ENCODE assay signal across 13 cellular contexts in the genomic region with DNA sequence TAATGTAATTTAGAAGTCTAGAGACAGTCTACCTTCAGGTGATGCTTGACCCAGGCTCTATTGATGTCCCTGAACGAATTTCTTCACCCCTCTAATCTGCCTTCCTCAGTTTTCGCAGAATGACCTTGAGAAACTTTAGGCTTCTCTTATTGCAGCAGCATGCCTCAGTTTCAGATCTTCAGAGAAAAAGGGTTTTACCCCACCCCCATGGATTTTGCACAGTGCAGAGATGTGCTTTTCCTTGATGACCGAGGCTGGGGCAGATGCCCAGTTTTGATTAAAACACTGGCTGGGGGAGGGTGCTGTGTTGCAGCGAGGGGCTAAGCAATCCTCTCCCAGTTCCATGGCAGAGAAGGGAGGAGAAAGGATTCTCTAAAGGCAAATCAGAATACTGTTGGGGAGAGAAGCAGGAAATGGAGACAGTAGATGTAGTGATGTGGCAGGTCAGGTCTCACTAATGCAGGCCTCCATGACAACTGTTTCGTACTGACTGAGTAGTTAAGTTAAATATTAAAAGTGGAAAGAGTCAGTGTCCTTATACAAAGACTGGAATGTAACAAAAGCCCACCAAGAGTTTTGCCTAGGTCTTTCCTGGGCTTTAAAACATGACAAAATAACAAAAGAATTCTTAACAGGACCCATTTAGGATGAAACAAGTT. TPM values are rescaled to one million over a fixed set of nuclear protein-coding genes. Genes with fewer than 3 reads are reported as not detected.
DNase-seq lines count a peak whose midpoint lies in the region; ATAC-seq, FAIRE-seq and TF ChIP-seq lines count a peak whose summit lies in the region.
"Had no signal": no experiment of that assay in that cellular context is flagged by ENCODE, and none has a peak within 500 bp of the region (broad histone marks: within the 10 kb centered on the region; RNA-seq: fewer than 3 reads in every experiment).

No MANE protein-coding gene starts in this region.

- H4K20me1 ChIP-seq in GM12878 (ENCODE audit: control insufficient read depth, insufficient read depth): no peaks in the 10 kb centered on the region
- H4K20me1 ChIP-seq: BLaER1 had no signal

- peaks cover 0 to 2% of the 10 kb centered on the region in 2 donors for H3K27me3 Mint-ChIP-seq in CD4-positive, alpha-beta memory T cell

- H3K9ac ChIP-seq in GM12878 (ENCODE audit: control insufficient read depth, insufficient read depth, low read length): no peak overlapping the region
- H3K9ac ChIP-seq: BLaER1 had no signal

- H3K79me2 ChIP-seq in GM12878 (ENCODE audit: control insufficient read depth, insufficient read depth, low read length): no peaks in the 10 kb centered on the region

- H3K27ac Mint-ChIP-seq in CD4-positive, alpha-beta memory T cell: no peak overlapping the region
- H3K27ac Mint-ChIP-seq: activated CD8-positive, alpha-beta T cell treated with anti-CD3 and anti-CD28 coated beads for 36 hours; activated naive CD8-positive, alpha-beta T cell treated with anti-CD3 and anti-CD28 coated beads, Interleukin-2, amount 10 ng/mL, durations not matched to agents 7 days and 5 days; stimulated activated effector memory CD8-positive, alpha-beta T cell treated with anti-CD3 and anti-CD28 coated beads, Interleukin-12 subunit alpha, Interleukin-12 subunit beta, amount 100 ng/mL, for 72 hours; T-helper 1 cell treated with Interleukin-12 subunit alpha and Interleukin-12 subunit beta and Interleukin-4 antibody, amounts not matched to agents 30 μg/mL and 1 μg/mL, for 36 hours had no signal

- no peak overlapping the region for H3K4me3 Mint-ChIP-seq in CD4-positive, alpha-beta memory T cell
- H3K4me3 Mint-ChIP-seq: activated CD8-positive, alpha-beta T cell treated with anti-CD3 and anti-CD28 coated beads for 36 hours; activated naive CD8-positive, alpha-beta T cell treated with anti-CD3 and anti-CD28 coated beads, Interleukin-2, amount 10 ng/mL, durations not matched to agents 7 days and 5 days; stimulated activated effector memory CD8-positive, alpha-beta T cell treated with anti-CD3 and anti-CD28 coated beads, Interleukin-12 subunit alpha, Interleukin-12 subunit beta, amount 100 ng/mL, for 72 hours; T-helper 1 cell treated with Interleukin-12 subunit alpha and Interleukin-12 subunit beta and Interleukin-4 antibody, amounts not matched to agents 30 μg/mL and 1 μg/mL, for 36 hours had no signal

- H3K36me3 ChIP-seq in GM12878 (ENCODE audit: control insufficient read depth in 2 of 2, insufficient read depth in 2 of 2, low read length in 1 of 2): no peaks in the 10 kb centered on the region
- H3K36me3 ChIP-seq in CD4-positive, alpha-beta memory T cell (ENCODE audit: insufficient read depth, low read length): no peaks in the 10 kb centered on the region
- H3K36me3 ChIP-seq: BLaER1 had no signal

- no peak for TF ChIP-seq CTCF in GM12878 (IDR thresholded peaks at IDR 0.05 in 2 of 3, conservative IDR thresholded peaks at IDR 0.05 in 1 of 3; ENCODE audit: control insufficient read depth in 2 of 3, extremely low read depth in 1 of 3, insufficient read depth in 1 of 3, low read depth in 3 of 3, low read length in 3 of 3)

- no peak overlapping the region for H3K27ac ChIP-seq in GM12878 (ENCODE audit: control insufficient read depth, insufficient read depth)
- no peak overlapping the region for H3K27ac ChIP-seq in CD4-positive, alpha-beta memory T cell (ENCODE audit: low read depth, low read length)
- H3K27ac ChIP-seq: BLaER1 had no signal

- no peaks in the 10 kb centered on the region for H3K27me3 ChIP-seq in GM12878 (replicated peaks in 1 of 2; ENCODE audit: control insufficient read depth in 2 of 2, insufficient read depth in 2 of 2, low read length in 1 of 2)
- H3K27me3 ChIP-seq in CD4-positive, alpha-beta memory T cell (ENCODE audit: insufficient read depth, low read length): no peaks in the 10 kb centered on the region
- H3K27me3 ChIP-seq: BLaER1 had no signal

- intact Hi-C loops in GM12878 (cut with micrococcal nuclease; ENCODE audit: unreplicated experiment): no loop called here
- intact Hi-C loops in CD4-positive, alpha-beta memory T cell (cut with micrococcal nuclease): no loop called here

- POLR2A ChIA-PET in GM12878 (lab: Charles Lee): no interaction called here
- POLR2A ChIA-PET in CD4-positive, alpha-beta memory T cell (lab: Charles Lee; ENCODE audit: partially characterized antibody): no interaction called here

- H3K36me3 Mint-ChIP-seq in CD4-positive, alpha-beta memory T cell: peaks cover 0 to 4% of the 10 kb centered on the region in 2 donors
- H3K36me3 Mint-ChIP-seq: activated naive CD8-positive, alpha-beta T cell treated with anti-CD3 and anti-CD28 coated beads, Interleukin-2, amount 10 ng/mL, durations not matched to agents 7 days and 5 days; stimulated activated effector memory CD8-positive, alpha-beta T cell treated with anti-CD3 and anti-CD28 coated beads, Interleukin-12 subunit alpha, Interleukin-12 subunit beta, amount 100 ng/mL, for 72 hours had no signal

- no peak for FAIRE-seq in GM12878 (lab: Jason Lieb, UNC)

- in situ Hi-C loops in GM12878 (cut with MboI): no loop called here

- 12% methylated on average over 5 of the region's 5 CpGs for WGBS in GM12878 (ENCODE audit: insufficient coverage, insufficient replicate concordance, low lambda C conversion rate, missing lambda C conversion rate)

- no peak overlapping the region for H2AFZ ChIP-seq in GM12878 (ENCODE audit: control insufficient read depth, low read depth, low read length)

- no peak overlapping the region for H3K4me2 ChIP-seq in GM12878 (ENCODE audit: control insufficient read depth, insufficient read depth)
- H3K4me2 ChIP-seq: BLaER1 had no signal

- RAD21 ChIA-PET in GM12878 (lab: Charles Lee; ENCODE audit: unreplicated experiment): interaction anchor here (0.6 to 1.5 kb wide), 3 partner anchors 17 to 232 kb away, joined by 3 to 6 read pairs (median 5); no protein-coding TSS in a partner anchor

- H3K9me3 Mint-ChIP-seq in CD4-positive, alpha-beta memory T cell: peaks cover 0 to 4% (median 3%) of the 10 kb centered on the region in 8 donors
- H3K9me3 Mint-ChIP-seq: activated naive CD8-positive, alpha-beta T cell treated with anti-CD3 and anti-CD28 coated beads, Interleukin-2, amount 10 ng/mL, durations not matched to agents 7 days and 5 days; T-helper 1 cell treated with Interleukin-12 subunit alpha and Interleukin-12 subunit beta and Interleukin-4 antibody, amounts not matched to agents 30 μg/mL and 1 μg/mL, for 36 hours had no signal

- DNase-seq in GM12878 (ENCODE audit: low read depth, low spot score) (no peak), NCI-H2081 treated with DMSO at 0.1 percent for 48 hours (lab: John Stamatoyannopoulos, UW) (no peak), DMS 273 treated with DMSO at 0.1 percent for 48 hours (lab: John Stamatoyannopoulos, UW) (no peak), NCI-H1417 (lab: John Stamatoyannopoulos, UW) (no peak)
- no peak for DNase-seq in CD4-positive, alpha-beta memory T cell
- DNase-seq: activated CD8-positive, alpha-beta T cell treated with anti-CD3 and anti-CD28 coated beads for 36 hours; activated naive CD8-positive, alpha-beta T cell treated with anti-CD3 and anti-CD28 coated beads, Interleukin-2, amount 10 ng/mL, durations not matched to agents 7 days and 5 days had no signal

- no TSS peak for BruUV-seq in GM12878 (replicated peaks; lab: Mats Ljungman, UMichigan)

- peak; percentile 67 for ATAC-seq in GM18867 (IDR thresholded peaks at IDR 0.05; ENCODE audit: unreplicated experiment)
- peak; percentile 56 for ATAC-seq in GM21515 (IDR thresholded peaks at IDR 0.05; ENCODE audit: unreplicated experiment)
- peak; percentile 85 for ATAC-seq in HG03108 (IDR thresholded peaks at IDR 0.05; ENCODE audit: unreplicated experiment)
- ATAC-seq in GM12878: peak; percentile 90
- ATAC-seq: activated CD8-positive, alpha-beta T cell treated with anti-CD3 and anti-CD28 coated beads for 36 hours; stimulated activated effector memory CD8-positive, alpha-beta T cell treated with anti-CD3 and anti-CD28 coated beads, Interleukin-12 subunit alpha, Interleukin-12 subunit beta, amount 100 ng/mL, for 72 hours had no signal

- no peak overlapping the region for H3K4me3 ChIP-seq in GM12878
- H3K4me3 ChIP-seq in CD4-positive, alpha-beta memory T cell (ENCODE audit: low read length in 2 of 2): no peak overlapping the region
- H3K4me3 ChIP-seq: BLaER1 had no signal

- CTCF ChIA-PET in GM12878 (lab: Yijun Ruan, JAX): interaction anchor here (1.0 to 6.4 kb wide), 8 partner anchors 16 to 200 kb away, joined by 3 to 65 read pairs (median 4); no protein-coding TSS in a partner anchor
- CTCF ChIA-PET in CD4-positive, alpha-beta memory T cell (lab: Charles Lee; ENCODE audit: partially characterized antibody): no interaction called here

- H3K9me3 ChIP-seq in GM12878 (replicated peaks; ENCODE audit: control insufficient read depth, insufficient read depth, low read length): no peaks in the 10 kb centered on the region
- H3K9me3 ChIP-seq in CD4-positive, alpha-beta memory T cell (ENCODE audit: control insufficient read depth in 1 of 2, low read length in 2 of 2): no peaks in the 10 kb centered on the region
- H3K9me3 ChIP-seq: BLaER1 had no signal

- TF ChIP-seq RAD21 in GM12878 (IDR thresholded peaks at IDR 0.05; ENCODE audit: insufficient read depth, low read depth, low read length): no peak

- H3K4me1 ChIP-seq in GM12878 (ENCODE audit: control insufficient read depth, insufficient read depth, low read length): no peaks in the 10 kb centered on the region
- H3K4me1 ChIP-seq in CD4-positive, alpha-beta memory T cell (ENCODE audit: insufficient read depth, low read length): no peaks in the 10 kb centered on the region
- H3K4me1 ChIP-seq: BLaER1 had no signal

- no peaks in the 10 kb centered on the region for H3K4me1 Mint-ChIP-seq in CD4-positive, alpha-beta memory T cell
- H3K4me1 Mint-ChIP-seq: activated naive CD8-positive, alpha-beta T cell treated with anti-CD3 and anti-CD28 coated beads, Interleukin-2, amount 10 ng/mL, durations not matched to agents 7 days and 5 days; stimulated activated effector memory CD8-positive, alpha-beta T cell treated with anti-CD3 and anti-CD28 coated beads, Interleukin-12 subunit alpha, Interleukin-12 subunit beta, amount 100 ng/mL, for 72 hours had no signal

- SMC1A ChIA-PET in GM12878 (lab: Charles Lee; ENCODE audit: uncharacterized antibody, unreplicated experiment): interaction anchor here (0.8 to 3.4 kb wide), 5 partner anchors 14 to 106 kb away, joined by 3 to 17 read pairs (median 5); no protein-coding TSS in a partner anchor

- TF ChIP-seq EP300 in GM12878 (IDR thresholded peaks at IDR 0.05; ENCODE audit: borderline replicate concordance in 1 of 2, control insufficient read depth in 1 of 2, low read depth in 2 of 2, low read length in 2 of 2): no peak

- no peak for TF ChIP-seq POLR2A in GM12878 (IDR thresholded peaks at IDR 0.05; ENCODE audit: low read depth, low read length)

RNA-seq across cellular contexts. Expression of a gene that starts 50.8 kb away (rescaled TPM):
- total RNA-seq in GM12878 (2013; cell fraction: nucleolus; rRNA removed): 30.2 and 36.1 TPM in 2 replicates
- total RNA-seq in GM12878 (2014; rRNA removed): 6.1 and 7.1 TPM in 2 replicates
- 14.1 and 14.4 TPM in 2 replicates for total RNA-seq in GM12878 (2014; rRNA removed; fragmentation: Illumina TruSeq; extraction: Trizol)
- total RNA-seq in GM12878 (2021): 16.7 and 17.0 TPM in 2 replicates
- 5.5 TPM for polyA plus RNA-seq in GM12878 (2011; ENCODE audit: low read depth)
- polyA plus RNA-seq in GM12878 (2011; rRNA removed): 21.2 and 29.3 TPM in 2 replicates
- polyA plus RNA-seq in GM12878 (2011; cell fraction: cytosol; rRNA removed): 9.6 and 12.6 TPM in 2 replicates
- polyA plus RNA-seq in GM12878 (2011; cell fraction: nucleus; rRNA removed): 9.3 and 10.4 TPM in 2 replicates
- 5.3 and 5.4 TPM in 2 replicates for polyA plus RNA-seq in GM12878 (2012)
- 15.5 and 17.9 TPM in 2 replicates for polyA plus RNA-seq in GM12878 (2014; fragmentation: Illumina TruSeq; extraction: Trizol)
- 1 to 10 TPM; 2.0 to 2.1 TPM for polyA plus RNA-seq in GM12878 (2014; fragmentation: Nextera tagmentation; extraction: Ambion mirVana)
- 5.1 and 6.3 TPM in 2 replicates for polyA plus RNA-seq in GM12878 (2014; rRNA removed)
- 1 to 10 TPM; 5.0 to 5.4 TPM for polyA plus RNA-seq in GM12878 (2016; fragmentation: Nextera tagmentation; extraction: Ambion mirVana)
- polyA minus RNA-seq in GM12878 (2011; rRNA and poly(A)+ RNA removed): 49.7 and 60.6 TPM in 2 replicates
- 22.4 and 23.1 TPM in 2 replicates for polyA minus RNA-seq in GM12878 (2011; cell fraction: cytosol; rRNA and poly(A)+ RNA removed)
- polyA minus RNA-seq in GM12878 (2011; cell fraction: nucleus; rRNA and poly(A)+ RNA removed): 15.2 and 24.7 TPM in 2 replicates
- total RNA-seq in CD4-positive, alpha-beta memory T cell: 10 to 100 TPM; 13.9 to 15.0 TPM
- polyA plus RNA-seq in CD4-positive, alpha-beta memory T cell: 1 to 10 TPM; 3.6 to 8.9 TPM
